In the genomic region with DNA sequence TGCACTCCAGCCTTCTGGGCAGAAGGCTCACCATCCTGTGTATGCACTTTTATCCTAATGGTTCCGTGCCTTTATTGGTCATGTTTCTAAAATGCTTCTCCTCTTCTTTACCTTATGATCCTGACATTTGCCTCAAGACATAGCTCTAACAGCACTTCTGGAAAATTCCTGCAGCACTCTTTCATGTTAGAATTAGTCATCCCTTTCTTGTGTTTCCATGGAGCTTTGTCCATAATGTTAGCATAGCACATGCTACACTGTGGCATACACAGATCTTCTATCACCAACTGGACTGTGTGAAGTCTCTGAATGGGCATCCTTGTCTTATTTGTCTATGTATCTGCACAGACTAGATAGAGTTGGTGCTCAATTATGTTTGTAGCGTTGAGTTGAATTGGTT, we compare ENCODE assay signal across 23 cellular contexts. TPM values are rescaled to one million over a fixed set of nuclear protein-coding genes. Genes with fewer than 3 reads are reported as not detected.
DNase-seq lines count a peak whose midpoint lies in the region; ATAC-seq, FAIRE-seq and TF ChIP-seq lines count a peak whose summit lies in the region.
"Had no signal": no experiment of that assay in that cellular context is flagged by ENCODE, and none has a peak within 500 bp of the region (broad histone marks: within the 10 kb centered on the region; RNA-seq: fewer than 3 reads in every experiment).

No MANE protein-coding gene starts in this region.

- H4K20me1 ChIP-seq in mammary epithelial cell (ENCODE audit: insufficient read depth, low read length) (no peaks in the 10 kb centered on the region), H1 (replicated peaks in 1 of 2; ENCODE audit: control insufficient read depth in 1 of 2, insufficient read depth in 2 of 2, low read length in 2 of 2) (no peaks in the 10 kb centered on the region)
- H4K20me1 ChIP-seq: BLaER1 had no signal

- H3K18ac ChIP-seq in H1 (ENCODE audit: extremely low read depth, low read length): no peak overlapping the region

- dilution Hi-C loops in mammary epithelial cell (cut with HindIII; ENCODE audit: low sequenced_read_pairs): loop anchor here (5.0 kb wide), 1 partner anchor 52 kb away; no protein-coding TSS in a partner anchor

- H3K27ac ChIP-seq in mammary epithelial cell (ENCODE audit: insufficient read depth, low read depth, low read length) (no peak overlapping the region), breast epithelium (no peak overlapping the region), H1 (ENCODE audit: low read depth, low read length) (no peak overlapping the region)
- H3K27ac ChIP-seq in CD4-positive, alpha-beta T cell (ENCODE audit: low read depth, low read length): no peak overlapping the region
- H3K27ac ChIP-seq: BLaER1, GM23248 had no signal

- H4K8ac ChIP-seq in H1 (ENCODE audit: extremely low read depth, insufficient read depth, low read length): no peak overlapping the region

- H3K9me3 Mint-ChIP-seq in stimulated activated memory B cell treated with anti-CD40 and anti-IgM and Interleukin-4, amounts not matched to agents 10 μg/mL and 1 μg/mL and 100 μg/mL, for 72 hours: peaks cover 3% of the 10 kb centered on the region
- H3K9me3 Mint-ChIP-seq in CD4-positive, alpha-beta T cell: no peaks in the 10 kb centered on the region
- H3K9me3 Mint-ChIP-seq: CD14-positive monocyte; CD8-positive, alpha-beta T cell had no signal

- no peak overlapping the region for H2BK20ac ChIP-seq in H1 (ENCODE audit: low read length)

- H3K4me1 ChIP-seq in mammary epithelial cell (ENCODE audit: insufficient read depth, low read length) (no peaks in the 10 kb centered on the region), breast epithelium (no peaks in the 10 kb centered on the region), H1 (replicated peaks in 1 of 4; ENCODE audit: control insufficient read depth in 3 of 4, insufficient read depth in 4 of 4, low read length in 3 of 4) (peaks cover 5 to 15% (median 11%) of the 10 kb centered on the region in 4 experiments)
- H3K4me1 ChIP-seq: BLaER1 had no signal

- no peak overlapping the region for H3K27ac Mint-ChIP-seq in stimulated activated memory B cell treated with anti-CD40 and anti-IgM and Interleukin-4, amounts not matched to agents 10 μg/mL and 1 μg/mL and 100 μg/mL, for 72 hours
- no peak overlapping the region for H3K27ac Mint-ChIP-seq in CD4-positive, alpha-beta T cell
- H3K27ac Mint-ChIP-seq: CD14-positive monocyte; CD8-positive, alpha-beta T cell had no signal

- in situ Hi-C loops in mammary epithelial cell (cut with MboI; ENCODE audit: low sequenced_read_pairs in 2 of 2): loop anchor here in 1 of 2 donors (5.0 kb wide), 1 partner anchor 57 kb away; no protein-coding TSS in a partner anchor

- H3K23ac ChIP-seq in H1 (ENCODE audit: insufficient read length): no peak overlapping the region

- H3K36me3 ChIP-seq in mammary epithelial cell (ENCODE audit: insufficient read depth, low read length) (no peaks in the 10 kb centered on the region), breast epithelium (no peaks in the 10 kb centered on the region), H1 (ENCODE audit: control insufficient read depth in 2 of 4, insufficient read depth in 4 of 4, low read length in 3 of 4) (peaks cover 0 to 20% (median 2%) of the 10 kb centered on the region in 4 experiments; a peak in 4 of 8 replicates)
- H3K36me3 ChIP-seq: BLaER1 had no signal

- H3K9ac ChIP-seq in mammary epithelial cell (ENCODE audit: insufficient read depth, low read length) (no peak overlapping the region), H1 (replicated peaks in 1 of 4; ENCODE audit: extremely low read depth in 1 of 4, low read depth in 3 of 4, low read length in 3 of 4) (no peak overlapping the region)
- H3K9ac ChIP-seq: BLaER1, GM23248 had no signal

- BruUV-seq in mammary epithelial cell (replicated peaks; lab: Mats Ljungman, UMichigan): no TSS peak

- TF ChIP-seq POLR2A in breast epithelium (IDR thresholded peaks at IDR 0.05): no peak
- TF ChIP-seq POLR2A in H1 (IDR thresholded peaks at IDR 0.05; ENCODE audit: control extremely low read depth in 1 of 2, low read depth in 2 of 2, low read length in 2 of 2): no peak

- no peak overlapping the region for H3K4me3 Mint-ChIP-seq in stimulated activated memory B cell treated with anti-CD40 and anti-IgM and Interleukin-4, amounts not matched to agents 10 μg/mL and 1 μg/mL and 100 μg/mL, for 72 hours
- no peak overlapping the region for H3K4me3 Mint-ChIP-seq in CD4-positive, alpha-beta T cell
- H3K4me3 Mint-ChIP-seq: CD14-positive monocyte; CD8-positive, alpha-beta T cell had no signal

- no peaks in the 10 kb centered on the region for H3K4me1 Mint-ChIP-seq in stimulated activated memory B cell treated with anti-CD40 and anti-IgM and Interleukin-4, amounts not matched to agents 10 μg/mL and 1 μg/mL and 100 μg/mL, for 72 hours
- no peaks in the 10 kb centered on the region for H3K4me1 Mint-ChIP-seq in CD4-positive, alpha-beta T cell (ENCODE audit: low read depth)

- H3K79me2 ChIP-seq in mammary epithelial cell (ENCODE audit: insufficient read depth, low read length) (no peaks in the 10 kb centered on the region), H1 (ENCODE audit: control insufficient read depth in 1 of 2, insufficient read depth in 2 of 2, low read length in 2 of 2) (peaks cover 11 to 47% of the 10 kb centered on the region in 2 experiments; a peak in 3 of 4 replicates)

- no peaks in the 10 kb centered on the region for H3K23me2 ChIP-seq in H1 (ENCODE audit: low read depth, low read length)

- H3K4me2 ChIP-seq in mammary epithelial cell (ENCODE audit: insufficient read depth, low read depth, low read length) (no peak overlapping the region), H1 (ENCODE audit: insufficient read depth in 1 of 2, low read depth in 2 of 2, low read length in 2 of 2) (no peak overlapping the region)
- H3K4me2 ChIP-seq: BLaER1 had no signal

- H2BK120ac ChIP-seq in H1 (replicated peaks; ENCODE audit: low read depth, low read length): no peak overlapping the region

- H3K9me3 ChIP-seq in mammary epithelial cell (replicated peaks; ENCODE audit: insufficient read depth, low read length) (no peaks in the 10 kb centered on the region), breast epithelium (no peaks in the 10 kb centered on the region), H1 (ENCODE audit: insufficient read depth in 2 of 2, low read depth in 1 of 2, low read length in 1 of 2) (no peaks in the 10 kb centered on the region)
- no peaks in the 10 kb centered on the region for H3K9me3 ChIP-seq in CD4-positive, alpha-beta T cell (ENCODE audit: control insufficient read depth, low read length)
- H3K9me3 ChIP-seq: BLaER1 had no signal

- no peak for TF ChIP-seq EP300 in H1 (IDR thresholded peaks at IDR 0.05; ENCODE audit: borderline replicate concordance in 1 of 2, low read depth in 2 of 2, low read length in 2 of 2)

- no peak overlapping the region for H3K56ac ChIP-seq in H1 (replicated peaks; ENCODE audit: insufficient read length, low read depth, low read length)

- CTCF ChIA-PET in mammary epithelial cell (lab: Charles Lee; ENCODE audit: low non-redundant PET): no interaction called here
- CTCF ChIA-PET in H1 (lab: Charles Lee; ENCODE audit: partially characterized antibody): interaction anchor here (0.7 to 17.4 kb wide), 12 partner anchors 9 to 108 kb away, joined by 3 to 163 read pairs (median 3); no protein-coding TSS in a partner anchor
- CTCF ChIA-PET in CD4-positive, alpha-beta T cell (lab: Charles Lee): no interaction called here

- no peak overlapping the region for H3K14ac ChIP-seq in H1 (ENCODE audit: insufficient read length)

- peak; percentile 81 for FAIRE-seq in H1 (lab: Jason Lieb, UNC)
- FAIRE-seq: GM12878, H54 had no signal

- no peak overlapping the region for H2BK12ac ChIP-seq in H1 (ENCODE audit: low read depth, low read length)

- ATAC-seq in stimulated activated memory B cell treated with anti-CD40 and anti-IgM and Interleukin-4, amounts not matched to agents 10 μg/mL and 1 μg/mL and 100 μg/mL, for 72 hours: peak; percentile 18
- ATAC-seq in CD4-positive, alpha-beta T cell (ENCODE audit: poor library complexity): no peak
- ATAC-seq: CD8-positive, alpha-beta T cell; GM12878 had no signal

- no peaks in the 10 kb centered on the region for H3K36me3 Mint-ChIP-seq in stimulated activated memory B cell treated with anti-CD40 and anti-IgM and Interleukin-4, amounts not matched to agents 10 μg/mL and 1 μg/mL and 100 μg/mL, for 72 hours
- no peaks in the 10 kb centered on the region for H3K36me3 Mint-ChIP-seq in CD4-positive, alpha-beta T cell (ENCODE audit: low read depth)
- H3K36me3 Mint-ChIP-seq: CD8-positive, alpha-beta T cell had no signal

- H3K27me3 ChIP-seq in mammary epithelial cell (ENCODE audit: insufficient read depth, low read length): no peaks in the 10 kb centered on the region
- H3K27me3 ChIP-seq in breast epithelium: no peaks in the 10 kb centered on the region
- H3K27me3 ChIP-seq in H1 (replicated peaks in 1 of 4; ENCODE audit: control insufficient read depth in 3 of 4, extremely low read depth in 1 of 4, insufficient read depth in 3 of 4, low read length in 3 of 4): no peaks in the 10 kb centered on the region
- H3K27me3 ChIP-seq in CD4-positive, alpha-beta T cell (ENCODE audit: control insufficient read depth, insufficient read depth, low read length): no peaks in the 10 kb centered on the region
- H3K27me3 ChIP-seq: BLaER1 had no signal

- no peak overlapping the region for H3K4ac ChIP-seq in H1 (replicated peaks; ENCODE audit: insufficient read length, low read depth, low read length)

- no peak overlapping the region for H4K91ac ChIP-seq in H1 (replicated peaks; ENCODE audit: insufficient read length, low read length)

- H3K27me3 Mint-ChIP-seq in stimulated activated memory B cell treated with anti-CD40 and anti-IgM and Interleukin-4, amounts not matched to agents 10 μg/mL and 1 μg/mL and 100 μg/mL, for 72 hours: no peaks in the 10 kb centered on the region
- peaks cover 14% of the 10 kb centered on the region for H3K27me3 Mint-ChIP-seq in CD4-positive, alpha-beta T cell

- no peak overlapping the region for H2BK5ac ChIP-seq in H1 (ENCODE audit: low read depth, low read length)

- no peak for TF ChIP-seq RAD21 in H1 (IDR thresholded peaks at IDR 0.05 in 1 of 2, conservative IDR thresholded peaks at IDR 0.05 in 1 of 2; ENCODE audit: low read depth in 2 of 2, low read length in 2 of 2)

- intact Hi-C loops in mammary epithelial cell (cut with micrococcal nuclease): no loop called here
- intact Hi-C loops in breast epithelium (cut with DNase I; ENCODE audit: low total_unique reads): no loop called here
- intact Hi-C loops in CD4-positive, alpha-beta T cell (cut with DNase I, micrococcal nuclease): no loop called here

- H2BK15ac ChIP-seq in H1 (ENCODE audit: low read length): peak overlapping the region; percentile 62; the same call in 1 of the 2 replicates

- no peak overlapping the region; the same call in 1 of the 2 replicates for H2AK5ac ChIP-seq in H1 (ENCODE audit: low read depth, low read length)

- no peak overlapping the region for H3K4me3 ChIP-seq in mammary epithelial cell (replicated peaks in 1 of 3; ENCODE audit: insufficient read depth in 1 of 3, low read depth in 2 of 3, low read length in 3 of 3)
- H3K4me3 ChIP-seq in breast epithelium: no peak overlapping the region
- no peak overlapping the region for H3K4me3 ChIP-seq in H1 (ENCODE audit: extremely low read depth in 1 of 4, insufficient read depth in 2 of 4, low read depth in 3 of 4, low read length in 4 of 4)
- H3K4me3 ChIP-seq: BLaER1, GM12878, GM23248 had no signal

- no peak overlapping the region for H4K5ac ChIP-seq in H1 (ENCODE audit: insufficient read length, low read depth, low read length)

- H2AFZ ChIP-seq in mammary epithelial cell (ENCODE audit: low read depth, low read length) (no peak overlapping the region), H1 (ENCODE audit: low read length) (no peak overlapping the region)
- H2AFZ ChIP-seq: GM23248 had no signal

- WGBS in mammary epithelial cell (ENCODE audit: low coverage, missing lambda C conversion rate): 100% methylated on average over 2 of the region's 2 CpGs
- 95% methylated on average over 2 of the region's 2 CpGs; no CpG with 5 or more reads in 1 of the 2 experiments for WGBS in H1 (ENCODE audit: extremely low coverage in 1 of 2, insufficient coverage in 1 of 2, insufficient read length in 1 of 2, insufficient replicate concordance in 2 of 2, low coverage in 1 of 2, low lambda C conversion rate in 2 of 2, missing lambda C conversion rate in 1 of 2), 2 experiments

- POLR2A ChIA-PET in H1 (lab: Charles Lee; ENCODE audit: partially characterized antibody): interaction anchor here (1.7 to 20.0 kb wide), 2 partner anchors 13 to 20 kb away, joined by 6 to 730 read pairs; no protein-coding TSS in a partner anchor
- POLR2A ChIA-PET in CD4-positive, alpha-beta T cell (lab: Charles Lee): no interaction called here

- H3K79me1 ChIP-seq in H1 (ENCODE audit: low read depth, low read length): peaks cover 4% of the 10 kb centered on the region; the same call in 1 of the 2 replicates

- TF ChIP-seq CTCF in mammary epithelial cell (conservative IDR thresholded peaks at IDR 0.05 in 1 of 2, IDR thresholded peaks at IDR 0.05 in 1 of 2; ENCODE audit: extremely low read depth in 1 of 2, insufficient read depth in 1 of 2, low read depth in 1 of 2, low read length in 2 of 2): no peak
- TF ChIP-seq CTCF in breast epithelium (IDR thresholded peaks at IDR 0.05): no peak
- no peak for TF ChIP-seq CTCF in H1 (IDR thresholded peaks at IDR 0.05; ENCODE audit: control extremely low read depth in 1 of 3, insufficient read depth in 1 of 3, low read depth in 1 of 3, low read length in 3 of 3)
- TF ChIP-seq CTCF in CD4-positive, alpha-beta T cell (IDR thresholded peaks at IDR 0.05): no peak

- peak; percentile 16 for DNase-seq in mammary epithelial cell
- no peak for DNase-seq in breast epithelium (ENCODE audit: low spot score in 2 of 2)
- no peak for DNase-seq in H1 (ENCODE audit: low read depth in 1 of 2, low spot score in 2 of 2)
- DNase-seq in kidney tubule cell (ENCODE audit: low spot score): peak; percentile 20
- no peak for DNase-seq in COLO668 (lab: John Stamatoyannopoulos, UW; ENCODE audit: unreplicated experiment)
- no peak for DNase-seq in activated effector memory CD4-positive, alpha-beta T cell treated with anti-CD3 and anti-CD28 coated beads, Interleukin-2, amount 50 U/mL, for 16 hours
- no peak for DNase-seq in CD4-positive, alpha-beta T cell
- DNase-seq: 8988T; CD8-positive, alpha-beta T cell; DMS153; DND-41; EL; GM23248; HCEC 1CT had no signal

RNA-seq across cellular contexts. Expression of gene SCGB3A2, which starts 1.9 kb away (rescaled TPM):
- not detected for total RNA-seq in mammary epithelial cell
- not detected for polyA plus RNA-seq in mammary epithelial cell
- not detected for polyA minus RNA-seq in mammary epithelial cell
- total RNA-seq in breast epithelium: not detected
- 63.6 and 74.3 TPM in 2 replicates for total RNA-seq in H1 (2021; fragmentation: NEBNext Ultra II Directional; extraction: Animal tissue kit (Norgen Biotek cat#: 25700))
- 36.7 and 47.1 TPM in 2 replicates for polyA plus RNA-seq in H1 (2011; rRNA removed)
- 56.0 TPM for polyA plus RNA-seq in H1 (2011; cell fraction: cytosol; rRNA removed)
- 22.8 TPM for polyA plus RNA-seq in H1 (2011; cell fraction: nucleus; rRNA removed)
- polyA plus RNA-seq in H1 (2012, experiment 1 of 2): 75.7 to 101 TPM (median 95.3 TPM) in 4 replicates
- 37.2 TPM for polyA plus RNA-seq in H1 (2012, experiment 2 of 2)
- 86.6 TPM for polyA plus RNA-seq in H1 (2013, experiment 1 of 2)
- polyA plus RNA-seq in H1 (2013, experiment 2 of 2): 94.7 TPM
- polyA minus RNA-seq in H1 (2011; rRNA and poly(A)+ RNA removed): 6.8 and 8.4 TPM in 2 replicates
- polyA minus RNA-seq in H1 (2011; cell fraction: cytosol; rRNA and poly(A)+ RNA removed): 9.7 TPM
- 18.5 TPM for polyA minus RNA-seq in H1 (2011; cell fraction: nucleus; rRNA and poly(A)+ RNA removed)
- not detected for total RNA-seq in CD4-positive, alpha-beta T cell
- total RNA-seq: A673; CD8-positive, alpha-beta T cell; G401; GM12878; GM23248; HT-29 had no signal
- polyA plus RNA-seq: AG04450, GM23248 had no signal

RNA-seq across cellular contexts. Expression of gene C5orf46, which starts 25.9 kb away (rescaled TPM):
- 10 to 100 TPM in 1 of 2 donors, 1 to 10 TPM in 1; 1.0 to 17.8 TPM for total RNA-seq in mammary epithelial cell
- 3.0 TPM for polyA plus RNA-seq in mammary epithelial cell
- polyA minus RNA-seq in mammary epithelial cell: not detected
- total RNA-seq in breast epithelium: 1 to 10 TPM in 2 of 3 donors, not detected in 1; 5.2 to 9.4 TPM
- total RNA-seq in H1 (2021; fragmentation: NEBNext Ultra II Directional; extraction: Animal tissue kit (Norgen Biotek cat#: 25700)): not detected in 2 replicates
- not detected in 2 replicates for polyA plus RNA-seq in H1 (2011; rRNA removed)
- not detected for polyA plus RNA-seq in H1 (2011; cell fraction: cytosol; rRNA removed)
- polyA plus RNA-seq in H1 (2011; cell fraction: nucleus; rRNA removed): not detected
- 0.60 to 2.5 TPM (median 0.88 TPM) in 4 replicates for polyA plus RNA-seq in H1 (2012, experiment 1 of 2)
- polyA plus RNA-seq in H1 (2012, experiment 2 of 2): not detected
- not detected for polyA plus RNA-seq in H1 (2013, experiment 1 of 2)
- polyA plus RNA-seq in H1 (2013, experiment 2 of 2): not detected
- polyA minus RNA-seq in H1 (2011; rRNA and poly(A)+ RNA removed): not detected in 2 replicates
- not detected for polyA minus RNA-seq in H1 (2011; cell fraction: cytosol; rRNA and poly(A)+ RNA removed)
- polyA minus RNA-seq in H1 (2011; cell fraction: nucleus; rRNA and poly(A)+ RNA removed): not detected
- not detected for total RNA-seq in CD4-positive, alpha-beta T cell
- total RNA-seq: A673; CD8-positive, alpha-beta T cell; G401; GM12878; GM23248; HT-29 had no signal
- polyA plus RNA-seq: AG04450, CD14-positive monocyte, GM12878 had no signal

RNA-seq across cellular contexts. Expression of gene SPINK1, which starts 49.0 kb away (rescaled TPM):
- total RNA-seq in mammary epithelial cell: not detected
- not detected for polyA plus RNA-seq in mammary epithelial cell
- not detected for polyA minus RNA-seq in mammary epithelial cell
- total RNA-seq in breast epithelium: 1 to 10 TPM in 1 of 3 donors, not detected in 2; 1.6 TPM
- total RNA-seq in H1 (2021; fragmentation: NEBNext Ultra II Directional; extraction: Animal tissue kit (Norgen Biotek cat#: 25700)): 0.48 TPM in 1 of 2 replicates, not detected in the other
- polyA plus RNA-seq in H1 (2011; rRNA removed): 1.3 TPM in 2 replicates
- 1.7 TPM for polyA plus RNA-seq in H1 (2011; cell fraction: cytosol; rRNA removed)
- polyA plus RNA-seq in H1 (2011; cell fraction: nucleus; rRNA removed): 3.9 TPM
- 0.67 to 2.4 TPM (median 1.6 TPM) in 4 replicates for polyA plus RNA-seq in H1 (2012, experiment 1 of 2)
- polyA plus RNA-seq in H1 (2012, experiment 2 of 2): not detected
- 4.6 TPM for polyA plus RNA-seq in H1 (2013, experiment 1 of 2)
- polyA plus RNA-seq in H1 (2013, experiment 2 of 2): 5.7 TPM
- polyA minus RNA-seq in H1 (2011; rRNA and poly(A)+ RNA removed): 0.50 and 0.73 TPM in 2 replicates
- not detected for polyA minus RNA-seq in H1 (2011; cell fraction: cytosol; rRNA and poly(A)+ RNA removed)
- polyA minus RNA-seq in H1 (2011; cell fraction: nucleus; rRNA and poly(A)+ RNA removed): 1.9 TPM
- total RNA-seq in CD4-positive, alpha-beta T cell: not detected
- total RNA-seq: A673; CD8-positive, alpha-beta T cell; G401; GM23248 had no signal
- polyA plus RNA-seq: AG04450, CD14-positive monocyte, GM12878, GM23248 had no signal

Comparison
In these comparisons a context has a peak if more than half of its experiments do, and no peak if none do; other contexts are left out.
1. DNase-seq: peak in mammary epithelial cell (single experiment) and kidney tubule cell (single experiment); none in breast epithelium (0 of 2), H1 (0 of 2), COLO668 (single experiment), activated effector memory CD4-positive, alpha-beta T cell treated with anti-CD3 and anti-CD28 coated beads, Interleukin-2, amount 50 U/mL, for 16 hours (single experiment) and CD4-positive, alpha-beta T cell (0 of 10).
2. RNA of gene SCGB3A2, which starts 1.9 kb away (total RNA-seq): 63.6 to 74.3 TPM in H1; not detected in mammary epithelial cell, not detected in breast epithelium and not detected in CD4-positive, alpha-beta T cell; every median in the first group is over 10 times any median in the second.